In the genomic region with DNA sequence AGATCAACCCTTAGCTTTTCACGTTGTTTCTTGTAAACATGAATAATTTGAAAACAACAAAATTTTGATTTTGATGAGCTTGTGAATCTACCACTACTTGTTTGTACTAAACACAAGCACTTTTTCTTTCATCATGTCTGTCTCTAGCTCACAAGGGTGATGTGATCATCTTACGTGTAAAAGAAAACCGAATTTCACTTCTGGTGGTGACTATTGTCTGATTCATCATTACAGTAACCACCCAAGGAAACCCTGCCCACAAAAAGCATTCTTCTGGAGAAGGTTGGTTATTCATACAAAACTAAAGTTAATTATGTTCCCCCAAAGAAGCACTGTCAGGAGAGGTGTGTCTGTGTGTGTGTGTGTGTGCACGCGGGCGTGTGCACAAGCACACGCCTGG, we compare ENCODE assay signal across 1 cellular context.
TF ChIP-seq lines count a peak whose summit lies in the region.

No MANE protein-coding gene starts in this region.

TF ChIP-seq in GM23338, 12 proteins besides CTCF, POLR2A, EP300 and RAD21 (continued from another document):
- TF ChIP-seq, protein P1, sequence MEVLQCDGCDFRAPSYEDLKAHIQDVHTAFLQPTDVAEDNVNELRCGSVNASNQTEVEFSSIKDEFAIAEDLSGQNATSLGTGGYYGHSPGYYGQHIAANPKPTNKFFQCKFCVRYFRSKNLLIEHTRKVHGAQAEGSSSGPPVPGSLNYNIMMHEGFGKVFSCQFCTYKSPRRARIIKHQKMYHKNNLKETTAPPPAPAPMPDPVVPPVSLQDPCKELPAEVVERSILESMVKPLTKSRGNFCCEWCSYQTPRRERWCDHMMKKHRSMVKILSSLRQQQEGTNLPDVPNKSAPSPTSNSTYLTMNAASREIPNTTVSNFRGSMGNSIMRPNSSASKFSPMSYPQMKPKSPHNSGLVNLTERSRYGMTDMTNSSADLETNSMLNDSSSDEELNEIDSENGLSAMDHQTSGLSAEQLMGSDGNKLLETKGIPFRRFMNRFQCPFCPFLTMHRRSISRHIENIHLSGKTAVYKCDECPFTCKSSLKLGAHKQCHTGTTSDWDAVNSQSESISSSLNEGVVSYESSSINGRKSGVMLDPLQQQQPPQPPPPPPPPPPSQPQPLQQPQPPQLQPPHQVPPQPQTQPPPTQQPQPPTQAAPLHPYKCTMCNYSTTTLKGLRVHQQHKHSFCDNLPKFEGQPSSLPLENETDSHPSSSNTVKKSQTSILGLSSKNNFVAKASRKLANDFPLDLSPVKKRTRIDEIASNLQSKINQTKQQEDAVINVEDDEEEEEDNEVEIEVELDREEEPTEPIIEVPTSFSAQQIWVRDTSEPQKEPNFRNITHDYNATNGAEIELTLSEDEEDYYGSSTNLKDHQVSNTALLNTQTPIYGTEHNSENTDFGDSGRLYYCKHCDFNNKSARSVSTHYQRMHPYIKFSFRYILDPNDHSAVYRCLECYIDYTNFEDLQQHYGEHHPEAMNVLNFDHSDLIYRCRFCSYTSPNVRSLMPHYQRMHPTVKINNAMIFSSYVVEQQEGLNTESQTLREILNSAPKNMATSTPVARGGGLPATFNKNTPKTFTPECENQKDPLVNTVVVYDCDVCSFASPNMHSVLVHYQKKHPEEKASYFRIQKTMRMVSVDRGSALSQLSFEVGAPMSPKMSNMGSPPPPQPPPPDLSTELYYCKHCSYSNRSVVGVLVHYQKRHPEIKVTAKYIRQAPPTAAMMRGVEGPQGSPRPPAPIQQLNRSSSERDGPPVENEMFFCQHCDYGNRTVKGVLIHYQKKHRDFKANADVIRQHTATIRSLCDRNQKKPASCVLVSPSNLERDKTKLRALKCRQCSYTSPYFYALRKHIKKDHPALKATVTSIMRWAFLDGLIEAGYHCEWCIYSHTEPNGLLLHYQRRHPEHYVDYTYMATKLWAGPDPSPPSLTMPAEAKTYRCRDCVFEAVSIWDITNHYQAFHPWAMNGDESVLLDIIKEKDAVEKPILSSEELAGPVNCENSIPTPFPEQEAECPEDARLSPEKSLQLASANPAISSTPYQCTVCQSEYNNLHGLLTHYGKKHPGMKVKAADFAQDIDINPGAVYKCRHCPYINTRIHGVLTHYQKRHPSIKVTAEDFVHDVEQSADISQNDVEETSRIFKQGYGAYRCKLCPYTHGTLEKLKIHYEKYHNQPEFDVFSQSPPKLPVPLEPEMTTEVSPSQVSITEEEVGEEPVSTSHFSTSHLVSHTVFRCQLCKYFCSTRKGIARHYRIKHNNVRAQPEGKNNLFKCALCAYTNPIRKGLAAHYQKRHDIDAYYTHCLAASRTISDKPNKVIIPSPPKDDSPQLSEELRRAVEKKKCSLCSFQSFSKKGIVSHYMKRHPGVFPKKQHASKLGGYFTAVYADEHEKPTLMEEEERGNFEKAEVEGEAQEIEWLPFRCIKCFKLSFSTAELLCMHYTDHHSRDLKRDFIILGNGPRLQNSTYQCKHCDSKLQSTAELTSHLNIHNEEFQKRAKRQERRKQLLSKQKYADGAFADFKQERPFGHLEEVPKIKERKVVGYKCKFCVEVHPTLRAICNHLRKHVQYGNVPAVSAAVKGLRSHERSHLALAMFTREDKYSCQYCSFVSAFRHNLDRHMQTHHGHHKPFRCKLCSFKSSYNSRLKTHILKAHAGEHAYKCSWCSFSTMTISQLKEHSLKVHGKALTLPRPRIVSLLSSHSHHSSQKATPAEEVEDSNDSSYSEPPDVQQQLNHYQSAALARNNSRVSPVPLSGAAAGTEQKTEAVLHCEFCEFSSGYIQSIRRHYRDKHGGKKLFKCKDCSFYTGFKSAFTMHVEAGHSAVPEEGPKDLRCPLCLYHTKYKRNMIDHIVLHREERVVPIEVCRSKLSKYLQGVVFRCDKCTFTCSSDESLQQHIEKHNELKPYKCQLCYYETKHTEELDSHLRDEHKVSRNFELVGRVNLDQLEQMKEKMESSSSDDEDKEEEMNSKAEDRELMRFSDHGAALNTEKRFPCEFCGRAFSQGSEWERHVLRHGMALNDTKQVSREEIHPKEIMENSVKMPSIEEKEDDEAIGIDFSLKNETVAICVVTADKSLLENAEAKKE (CRISPR knock-in tag; IDR thresholded peaks at IDR 0.05) = no peak
- TF ChIP-seq ZNF331 (CRISPR knock-in tag; IDR thresholded peaks at IDR 0.05; ENCODE audit: low read depth) = no peak
